ENCODE assay signal across 22 cellular contexts in the genomic region with DNA sequence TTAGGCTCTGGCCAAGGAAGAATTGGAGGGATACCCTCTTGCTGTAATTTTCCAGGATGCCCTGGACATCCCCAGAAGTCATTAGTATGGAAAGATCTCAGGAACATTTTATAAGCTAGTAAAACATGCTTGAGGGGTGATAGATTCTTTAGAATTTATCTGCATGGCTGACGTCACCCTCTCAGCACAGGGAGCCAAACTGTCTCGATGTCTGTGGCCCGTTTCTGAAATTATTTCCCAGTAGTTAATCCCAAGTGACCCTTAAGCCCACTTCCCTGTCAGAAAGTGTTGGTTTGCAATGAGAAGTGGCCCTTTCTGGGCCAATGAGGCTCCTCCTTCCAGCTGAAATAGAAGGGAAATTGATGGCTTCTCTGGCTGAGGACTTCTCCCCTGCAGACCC.
DNase-seq lines count a peak whose midpoint lies in the region; ATAC-seq and TF ChIP-seq lines count a peak whose summit lies in the region.
"Had no signal": no experiment of that assay in that cellular context is flagged by ENCODE, and none has a peak within 500 bp of the region (broad histone marks: within the 10 kb centered on the region; RNA-seq: fewer than 3 reads in every experiment).

No MANE protein-coding gene starts in this region.

- no peaks in the 10 kb centered on the region for H3K9me2 ChIP-seq in GM23248 (ENCODE audit: insufficient read depth)

- peak overlapping the region; percentile 55 for H2BK12ac ChIP-seq in trophoblast cell (ENCODE audit: low read length)

- DNase-seq in DMS79 (lab: John Stamatoyannopoulos, UW), result peak; percentile 42
- DNase-seq in HEK293T (ENCODE audit: extremely low spot score), result peak; percentile 33
- DNase-seq in left kidney (ENCODE audit: low read depth, low spot score), result peak; percentile 43
- DNase-seq in trophoblast cell, result no peak
- DNase-seq in UCSD-AML1 (lab: John Stamatoyannopoulos, UW; ENCODE audit: unreplicated experiment), result no peak
- no peak for DNase-seq in GM23248
- DNase-seq in T-helper 9 cell, result no peak
- DNase-seq: CD4-positive, CD25-positive, alpha-beta regulatory T cell; GF-D8; NCI-H1092; NCI-H1417 treated with DMSO at 0.1 percent for 48 hours; NCI-H1694 treated with DMSO at 0.1 percent for 48 hours; NCI-H2081 treated with DMSO at 0.1 percent for 48 hours; NCI-H2171; NCI-H524; NCI-H774; SIG-M5 had no signal

- peaks cover 13% of the 10 kb centered on the region for H3F3A ChIP-seq in GM23248 (ENCODE audit: insufficient read depth)

- H4K8ac ChIP-seq in trophoblast cell (ENCODE audit: low read depth, low read length), result no peak overlapping the region

- no CpG with 5 or more reads among the region's 3 CpGs for WGBS in trophoblast cell (ENCODE audit: extremely low coverage, insufficient coverage, insufficient read length)
- 87 to 96% methylated on average over 3 of the region's 3 CpGs for WGBS in GM23248 (ENCODE audit: low coverage in 1 of 2, low lambda C conversion rate in 2 of 2, missing lambda C conversion rate in 2 of 2), 2 experiments

- H3K23ac ChIP-seq in trophoblast cell (ENCODE audit: low read length), result no peak overlapping the region

- no peaks in the 10 kb centered on the region for H4K20me1 ChIP-seq in GM23248 (ENCODE audit: insufficient read depth)
- H4K20me1 ChIP-seq: BLaER1 had no signal

- H3K4me1 ChIP-seq in trophoblast cell (ENCODE audit: control insufficient read depth in 1 of 2, insufficient read depth in 2 of 2, low read length in 2 of 2) (peaks cover 14% of the 10 kb centered on the region in 2 experiments), GM23248 (ENCODE audit: insufficient read depth) (peaks cover 17% of the 10 kb centered on the region)
- H3K4me1 ChIP-seq: BLaER1 had no signal

- no peak for ATAC-seq in HG03354 (IDR thresholded peaks at IDR 0.05; ENCODE audit: poor library complexity, severe bottlenecking, unreplicated experiment)
- ATAC-seq: HCT116 had no signal

- H2AK5ac ChIP-seq in trophoblast cell (ENCODE audit: low read length), result no peak overlapping the region

- H3K27me3 ChIP-seq in trophoblast cell (ENCODE audit: insufficient read depth, low read length) (no peaks in the 10 kb centered on the region), GM23248 (replicated peaks; ENCODE audit: insufficient read depth) (no peaks in the 10 kb centered on the region)
- H3K27me3 ChIP-seq: BLaER1 had no signal

- in situ Hi-C loops in GM23248 (cut with MboI), result no loop called here

- no peak overlapping the region for H2AFZ ChIP-seq in trophoblast cell (ENCODE audit: insufficient read depth, low read length, poor library complexity)
- H2AFZ ChIP-seq in GM23248, result no peak overlapping the region

- H3K4me2 ChIP-seq in trophoblast cell (ENCODE audit: low read length) (no peak overlapping the region), GM23248 (ENCODE audit: unreplicated experiment) (no peak overlapping the region)
- H3K4me2 ChIP-seq: BLaER1, KMS-11 had no signal

- no peak overlapping the region for H2BK120ac ChIP-seq in trophoblast cell (ENCODE audit: insufficient read depth, low read length, poor library complexity)

- H3K79me1 ChIP-seq in trophoblast cell (ENCODE audit: low read length), result peaks cover 11% of the 10 kb centered on the region

- POLR2A ChIA-PET in HEK293T (lab: Yijun Ruan, JAX), result interaction anchor here (0.8 to 2.0 kb wide), 6 partner anchors 9 to 187 kb away, joined by 3 to 6 read pairs (median 3); no protein-coding TSS in a partner anchor

- H3K36me3 ChIP-seq in trophoblast cell (ENCODE audit: control insufficient read depth in 1 of 2, insufficient read depth in 2 of 2, low read length in 2 of 2) (no peaks in the 10 kb centered on the region), GM23248 (ENCODE audit: low read depth) (no peaks in the 10 kb centered on the region)
- H3K36me3 ChIP-seq: BLaER1 had no signal

- no peak overlapping the region for H3K9ac ChIP-seq in trophoblast cell (ENCODE audit: low read length)
- no peak overlapping the region for H3K9ac ChIP-seq in GM23248
- H3K9ac ChIP-seq: BLaER1, KMS-11 had no signal

- H3K14ac ChIP-seq in trophoblast cell (ENCODE audit: low read length), result no peak overlapping the region

- H3K79me2 ChIP-seq in trophoblast cell (ENCODE audit: control insufficient read depth, insufficient read depth, low read length, poor library complexity) (no peaks in the 10 kb centered on the region), GM23248 (ENCODE audit: insufficient read depth) (no peaks in the 10 kb centered on the region)

- H3K18ac ChIP-seq in trophoblast cell (ENCODE audit: low read length), result no peak overlapping the region

- no peak overlapping the region for H4K12ac ChIP-seq in trophoblast cell (ENCODE audit: low read depth, low read length)

- CTCF ChIA-PET in HEK293T (lab: Yijun Ruan, JAX), result interaction anchor here (1.5 kb wide), 1 partner anchor 9 kb away, joined by 4 read pairs; no protein-coding TSS in a partner anchor

- no peak overlapping the region for H3K27ac ChIP-seq in trophoblast cell (ENCODE audit: low read depth, low read length)
- H3K27ac ChIP-seq in GM23248, result no peak overlapping the region
- H3K27ac ChIP-seq: BLaER1, KMS-11, SK-N-MC had no signal

- H2BK5ac ChIP-seq in trophoblast cell (ENCODE audit: low read depth, low read length, poor library complexity), result no peak overlapping the region

- no peak overlapping the region for H3K4ac ChIP-seq in trophoblast cell (ENCODE audit: low read depth, low read length)

- H3K4me3 ChIP-seq in trophoblast cell (ENCODE audit: low read depth, low read length), result no peak overlapping the region
- H3K4me3 ChIP-seq in GM23248, result no peak overlapping the region
- H3K4me3 ChIP-seq: BLaER1, SK-N-MC had no signal

- H3K9me3 ChIP-seq in trophoblast cell (ENCODE audit: insufficient read depth, low read depth, low read length) (no peaks in the 10 kb centered on the region), GM23248 (ENCODE audit: low read depth) (no peaks in the 10 kb centered on the region)
- H3K9me3 ChIP-seq: BLaER1 had no signal

- peak overlapping the region; percentile 39 for H4K91ac ChIP-seq in trophoblast cell (ENCODE audit: low read depth, low read length)

TF ChIP-seq in HEK293T, 16 proteins besides CTCF, POLR2A, EP300 and RAD21:
- TF ChIP-seq ARNT (IDR thresholded peaks at IDR 0.05) (no peak), FOXM1 (IDR thresholded peaks at IDR 0.05; ENCODE audit: borderline replicate concordance) (no peak), NFRKB (IDR thresholded peaks at IDR 0.05) (no peak), SP1 (IDR thresholded peaks at IDR 0.05) (no peak), LEF1 (IDR thresholded peaks at IDR 0.05; ENCODE audit: borderline replicate concordance) (no peak), TARDBP (IDR thresholded peaks at IDR 0.05) (no peak), ZNF384 (IDR thresholded peaks at IDR 0.05) (no peak), BHLHE40 (IDR thresholded peaks at IDR 0.05; ENCODE audit: borderline replicate concordance) (no peak), CTBP1 (IDR thresholded peaks at IDR 0.05; ENCODE audit: borderline replicate concordance) (peak; percentile 69; the same call in 1 of the 2 replicates), L3MBTL2 (conservative IDR thresholded peaks at IDR 0.05) (peak; percentile 5; the same call in 1 of the 2 replicates), PKNOX1 (IDR thresholded peaks at IDR 0.05) (peak; percentile 73), HDGF (IDR thresholded peaks at IDR 0.05; ENCODE audit: borderline replicate concordance) (no peak), SUZ12 (IDR thresholded peaks at IDR 0.05) (no peak)

Comparison
In these comparisons a context has a peak if more than half of its experiments do, and no peak if none do; other contexts are left out.
1. DNase-seq: peak in DMS79 (single experiment), HEK293T (single experiment) and left kidney (single experiment); none in trophoblast cell (0 of 2), UCSD-AML1 (single experiment), GM23248 (single experiment) and T-helper 9 cell (single experiment).